ENCODE assay signal across 8 cellular contexts in the genomic region with DNA sequence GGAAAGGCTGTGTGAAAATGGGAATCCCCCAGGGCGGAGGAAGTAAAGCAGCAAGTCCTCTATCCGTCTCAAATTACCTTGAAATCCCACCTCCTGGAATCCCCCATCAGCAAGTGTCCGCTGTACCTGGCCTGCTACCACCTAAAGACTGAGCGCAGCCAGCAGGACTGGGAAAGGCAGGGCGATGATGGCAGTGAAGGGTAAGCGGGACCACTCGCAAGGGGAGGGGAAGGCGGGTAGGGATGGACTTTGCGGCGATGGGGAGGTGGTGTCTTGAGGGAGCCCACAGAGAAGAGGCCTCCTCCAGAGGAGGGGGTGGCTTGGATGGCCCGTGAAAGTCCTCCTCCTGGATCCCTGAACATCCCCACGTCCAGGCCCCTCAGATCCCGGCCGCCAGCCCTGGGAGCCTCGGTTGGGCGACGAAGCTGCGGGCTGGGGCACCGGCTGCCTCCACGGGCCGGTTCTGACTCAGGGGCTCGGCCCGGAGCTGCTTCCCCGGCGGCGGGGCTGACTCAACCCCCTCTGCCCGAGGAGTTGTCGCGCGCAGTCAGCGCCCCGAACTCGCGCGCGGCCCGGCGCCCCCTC. TPM values are rescaled to one million over a fixed set of nuclear protein-coding genes. Genes with fewer than 3 reads are reported as not detected.
DNase-seq lines count a peak whose midpoint lies in the region; ATAC-seq and TF ChIP-seq lines count a peak whose summit lies in the region.

No MANE protein-coding gene starts in this region.

- peaks cover 55% of the 10 kb centered on the region for H3K79me2 ChIP-seq in GM23248 (ENCODE audit: insufficient read depth)
- H3K79me2 ChIP-seq in neural progenitor cell (ENCODE audit: low read depth): peaks cover 7% of the 10 kb centered on the region

- peak overlapping the region; percentile 95 for H3K27ac ChIP-seq in GM23248
- no peak overlapping the region for H3K27ac ChIP-seq in neural progenitor cell

- no peak for TF ChIP-seq CTCF in WTC11 (IDR thresholded peaks at IDR 0.05)
- no peak for TF ChIP-seq CTCF in neural progenitor cell (IDR thresholded peaks at IDR 0.05)

- H3K4me3 Mint-ChIP-seq in WTC11: peak overlapping the region; percentile 82
- H3K4me3 Mint-ChIP-seq in neural progenitor cell: peak overlapping the region; percentile 93

- no peaks in the 10 kb centered on the region for H3K9me3 ChIP-seq in GM23248 (ENCODE audit: low read depth)
- H3K9me3 ChIP-seq in neural progenitor cell (ENCODE audit: low read depth): no peaks in the 10 kb centered on the region

- H3K9ac ChIP-seq in GM23248 (peak overlapping the region; percentile 96), neural progenitor cell (peak overlapping the region; percentile 44)

- H4K20me1 ChIP-seq in GM23248 (ENCODE audit: insufficient read depth) (no peaks in the 10 kb centered on the region), neural progenitor cell (ENCODE audit: low read depth) (peaks cover 16% of the 10 kb centered on the region)

- no peaks in the 10 kb centered on the region for H3K9me2 ChIP-seq in GM23248 (ENCODE audit: insufficient read depth)

- H3K36me3 ChIP-seq in GM23248 (ENCODE audit: low read depth) (peaks cover 25% of the 10 kb centered on the region), neural progenitor cell (no peaks in the 10 kb centered on the region)

- in situ Hi-C loops in GM23248 (cut with MboI): no loop called here

- peaks cover 26% of the 10 kb centered on the region for H3K27me3 Mint-ChIP-seq in WTC11 (ENCODE audit: low read depth)
- H3K27me3 Mint-ChIP-seq in neural progenitor cell (ENCODE audit: insufficient read depth, low read depth): peaks cover 13% of the 10 kb centered on the region

- H3K27me3 ChIP-seq in GM23248 (replicated peaks; ENCODE audit: insufficient read depth) (no peaks in the 10 kb centered on the region), neural progenitor cell (peaks cover 18% of the 10 kb centered on the region)

- CTCF ChIA-PET in WTC11 (lab: Charles Lee): interaction anchor here (0.7 to 3.3 kb wide), 4 partner anchors 11 to 284 kb away, joined by 3 to 16 read pairs (median 9); no protein-coding TSS in a partner anchor

- DNase-seq in A172 (ENCODE audit: low spot score) (peak; percentile 46), GM23248 (peak; percentile 88), WTC11 (ENCODE audit: low spot score) (peak; percentile 71), fibroblast of the conjunctiva (ENCODE audit: low read depth) (peak; percentile 87), neural progenitor cell (ENCODE audit: low spot score) (peak; percentile 66), ureter (ENCODE audit: low spot score) (no peak), activated gamma-delta T cell treated with Interleukin-2 at 50 U/mL for 16 hours (no peak)

- no peaks in the 10 kb centered on the region for H3K9me3 Mint-ChIP-seq in WTC11
- H3K9me3 Mint-ChIP-seq in neural progenitor cell: no peaks in the 10 kb centered on the region

- peaks cover 13% of the 10 kb centered on the region for H3K36me3 Mint-ChIP-seq in WTC11
- peaks cover 13% of the 10 kb centered on the region for H3K36me3 Mint-ChIP-seq in neural progenitor cell

- peak overlapping the region; percentile 34; the same call in 1 of the 2 replicates for H2AFZ ChIP-seq in GM23248
- H2AFZ ChIP-seq in neural progenitor cell (replicated peaks): peak overlapping the region; percentile 86

- H3K4me2 ChIP-seq in GM23248 (ENCODE audit: unreplicated experiment) (peak overlapping the region; percentile 99), neural progenitor cell (peak overlapping the region; percentile 79)

- H3F3A ChIP-seq in GM23248 (ENCODE audit: insufficient read depth): peaks cover 63% of the 10 kb centered on the region
- H3F3A ChIP-seq in neural progenitor cell (ENCODE audit: low read depth): peaks cover 13% of the 10 kb centered on the region

- ATAC-seq in WTC11: peak; percentile 80
- ATAC-seq in GM18517 (IDR thresholded peaks at IDR 0.05; ENCODE audit: unreplicated experiment): no peak

- POLR2A ChIA-PET in WTC11 (lab: Charles Lee): interaction anchor here (0.6 to 1.6 kb wide), 2 partner anchors 28 to 1122 kb away, joined by 4 to 5 read pairs; no protein-coding TSS in a partner anchor

- peaks cover 43% of the 10 kb centered on the region for H3K4me1 ChIP-seq in GM23248 (ENCODE audit: insufficient read depth)
- no peaks in the 10 kb centered on the region for H3K4me1 ChIP-seq in neural progenitor cell

- H3K4me3 ChIP-seq in GM23248 (peak overlapping the region; percentile 90), neural progenitor cell (peak overlapping the region; percentile 78)

- H3K4me1 Mint-ChIP-seq in WTC11 (peaks cover 8% of the 10 kb centered on the region), neural progenitor cell (peaks cover 16% of the 10 kb centered on the region)

- WGBS in GM23248 (ENCODE audit: low coverage in 1 of 2, low lambda C conversion rate in 2 of 2, missing lambda C conversion rate in 2 of 2), 2 experiments: 2% methylated on average over 14 to 35 of the region's 38 CpGs

- peak overlapping the region; percentile 49; the same call in 1 of the 2 replicates for H3K27ac Mint-ChIP-seq in WTC11
- no peak overlapping the region for H3K27ac Mint-ChIP-seq in neural progenitor cell

TF ChIP-seq in WTC11, 78 proteins besides CTCF, POLR2A, EP300 and RAD21 (continues in another document):
- TF ChIP-seq TEAD1 (CRISPR knock-in tag; IDR thresholded peaks at IDR 0.05) (no peak), KAT7 (CRISPR knock-in tag; IDR thresholded peaks at IDR 0.05; ENCODE audit: borderline replicate concordance) (0 out of 2 replicates have a peak, but pooled peaks have one; percentile 8), TP53 (CRISPR knock-in tag; IDR thresholded peaks at IDR 0.05) (0 out of 2 replicates have a peak, but pooled peaks have one; percentile 9), GRHL2 (CRISPR knock-in tag; IDR thresholded peaks at IDR 0.05; ENCODE audit: insufficient replicate concordance, severe bottlenecking) (no peak), SP1 (CRISPR knock-in tag; conservative IDR thresholded peaks at IDR 0.05) (0 out of 2 replicates have a peak, but pooled peaks have one; percentile 2), ZNF219 (CRISPR knock-in tag; IDR thresholded peaks at IDR 0.05; ENCODE audit: borderline replicate concordance) (no peak), FOXP1 (CRISPR knock-in tag; IDR thresholded peaks at IDR 0.05; ENCODE audit: borderline replicate concordance) (no peak), AR (CRISPR knock-in tag; IDR thresholded peaks at IDR 0.05) (no peak), FOXK1 (CRISPR knock-in tag; IDR thresholded peaks at IDR 0.05) (0 out of 2 replicates have a peak, but pooled peaks have one; percentile 5), ZBTB43 (CRISPR knock-in tag; IDR thresholded peaks at IDR 0.05) (no peak), ZNF671 (CRISPR knock-in tag; IDR thresholded peaks at IDR 0.05) (no peak), ZNF121 (CRISPR knock-in tag; IDR thresholded peaks at IDR 0.05) (no peak), ZBTB21 (CRISPR knock-in tag; IDR thresholded peaks at IDR 0.05; ENCODE audit: borderline replicate concordance) (0 out of 2 replicates have a peak, but pooled peaks have one; percentile 33)

RNA-seq across cellular contexts. Expression of gene LARP6, which starts 0.6 kb away (rescaled TPM):
- 45.4 and 63.4 TPM in 2 replicates for total RNA-seq in A172 (2014; rRNA removed; shearing (Covaris generic))
- total RNA-seq in GM23248 (2014; rRNA removed; shearing (Covaris generic)): 110 and 119 TPM in 2 replicates
- polyA plus RNA-seq in GM23248 (2016; fragmentation: Nextera tagmentation; extraction: Ambion mirVana): 95.9 and 104 TPM in 2 replicates
- total RNA-seq in WTC11 (2021): 14.7 to 17.5 TPM (median 15.2 TPM) in 3 replicates
- 18.6 and 19.3 TPM in 2 replicates for total RNA-seq in neural progenitor cell (ENCODE audit: low replicate concordance)
- total RNA-seq in ureter: 19.1 TPM

RNA-seq across cellular contexts. Expression of gene THAP10, which starts 38.9 kb away (rescaled TPM):
- total RNA-seq in A172 (2014; rRNA removed; shearing (Covaris generic)): 4.5 and 11.0 TPM in 2 replicates
- 2.0 and 6.4 TPM in 2 replicates for total RNA-seq in GM23248 (2014; rRNA removed; shearing (Covaris generic))
- 5.9 and 8.0 TPM in 2 replicates for polyA plus RNA-seq in GM23248 (2016; fragmentation: Nextera tagmentation; extraction: Ambion mirVana)
- total RNA-seq in WTC11 (2021) (2.6 to 3.6 TPM (median 3.4 TPM) in 3 replicates), neural progenitor cell (ENCODE audit: low replicate concordance) (8.0 and 8.6 TPM in 2 replicates), ureter (3.8 TPM)

RNA-seq across cellular contexts. Expression of gene LRRC49, which starts 39.3 kb away (rescaled TPM):
- total RNA-seq in A172 (2014; rRNA removed; shearing (Covaris generic)): 14.2 and 16.4 TPM in 2 replicates
- 10.3 and 11.1 TPM in 2 replicates for total RNA-seq in GM23248 (2014; rRNA removed; shearing (Covaris generic))
- 7.6 and 8.3 TPM in 2 replicates for polyA plus RNA-seq in GM23248 (2016; fragmentation: Nextera tagmentation; extraction: Ambion mirVana)
- total RNA-seq in WTC11 (2021) (6.8 to 9.2 TPM (median 6.9 TPM) in 3 replicates), neural progenitor cell (ENCODE audit: low replicate concordance) (33.5 and 62.4 TPM in 2 replicates), ureter (28.1 TPM)

Comparison
In these comparisons a context has a peak if more than half of its experiments do, and no peak if none do; other contexts are left out.
1. DNase-seq: peak in A172 (single experiment), GM23248 (single experiment), WTC11 (single experiment), fibroblast of the conjunctiva (single experiment) and neural progenitor cell (single experiment); none in ureter (single experiment) and activated gamma-delta T cell treated with Interleukin-2 at 50 U/mL for 16 hours (single experiment).